16 cellular contexts compared by ENCODE assay signal in genomic region chr1:54571326-54571725, GRCh38. TPM values are rescaled to one million over a fixed set of nuclear protein-coding genes. Genes with fewer than 3 reads are reported as not detected.
DNase-seq lines count a peak whose midpoint lies in the region; ATAC-seq and TF ChIP-seq lines count a peak whose summit lies in the region.
"Had no signal": no experiment of that assay in that cellular context is flagged by ENCODE, and none has a peak within 500 bp of the region (broad histone marks: within the 10 kb centered on the region; RNA-seq: fewer than 3 reads in every experiment).

No MANE protein-coding gene starts in this region.

- DNase-seq in NCI-H1417 (lab: John Stamatoyannopoulos, UW) = peak in 2 of 3 experiments; percentile 11 to 43
- no peak for DNase-seq in NCI-H1417 treated with DMSO at 0.1 percent for 48 hours (lab: John Stamatoyannopoulos, UW)
- DNase-seq in NCI-H69 (lab: John Stamatoyannopoulos, UW) = peak; percentile 70
- DNase-seq in posterior vena cava (ENCODE audit: low spot score) = peak; percentile 18
- DNase-seq in CD14-positive monocyte (ENCODE audit: low spot score) = no peak
- no peak for DNase-seq in HCEC 1CT
- DNase-seq: 8988T; activated CD8-positive, alpha-beta T cell treated with anti-CD3 and anti-CD28 coated beads, Interleukin-2, amount 10 ng/mL, durations not matched to agents 7 days and 5 days; activated naive CD4-positive, alpha-beta T cell treated with anti-CD3 and anti-CD28 coated beads, Interleukin-2, amount 10 ng/mL, durations not matched to agents 7 days and 5 days; colonic mucosa; kidney glomerular epithelial cell; tibial artery had no signal

- intact Hi-C loops in posterior vena cava (cut with DNase I) = no loop called here
- intact Hi-C loops in CD14-positive monocyte (cut with micrococcal nuclease) = no loop called here

- H3K27me3 Mint-ChIP-seq in CD14-positive monocyte (ENCODE audit: low read depth in 3 of 3) = no peaks in the 10 kb centered on the region

- H3K27ac Mint-ChIP-seq in CD14-positive monocyte = peak overlapping the region in 2 of 7 donors; percentile 21 to 38
- H3K27ac Mint-ChIP-seq: activated naive CD4-positive, alpha-beta T cell treated with anti-CD3 and anti-CD28 coated beads, Interleukin-2, amount 10 ng/mL, durations not matched to agents 7 days and 5 days had no signal

- H3K4me1 Mint-ChIP-seq in CD14-positive monocyte = peaks cover 31% of the 10 kb centered on the region

- peak; percentile 89 for ATAC-seq in esophagus mucosa
- ATAC-seq in HG03175 (IDR thresholded peaks at IDR 0.05; ENCODE audit: unreplicated experiment) = no peak
- ATAC-seq: activated CD8-positive, alpha-beta T cell treated with anti-CD3 and anti-CD28 coated beads, Interleukin-2, amount 10 ng/mL, durations not matched to agents 7 days and 5 days had no signal

- H3K36me3 Mint-ChIP-seq in CD14-positive monocyte = peaks cover 0 to 2% of the 10 kb centered on the region in 2 donors
- H3K36me3 Mint-ChIP-seq: activated naive CD4-positive, alpha-beta T cell treated with anti-CD3 and anti-CD28 coated beads, Interleukin-2, amount 10 ng/mL, durations not matched to agents 7 days and 5 days had no signal

- H3K9me3 Mint-ChIP-seq in CD14-positive monocyte = no peaks in the 10 kb centered on the region
- H3K9me3 Mint-ChIP-seq: activated naive CD4-positive, alpha-beta T cell treated with anti-CD3 and anti-CD28 coated beads, Interleukin-2, amount 10 ng/mL, durations not matched to agents 7 days and 5 days; neural crest cell had no signal

- no peak overlapping the region for H3K4me3 Mint-ChIP-seq in CD14-positive monocyte
- H3K4me3 Mint-ChIP-seq: activated CD8-positive, alpha-beta T cell treated with anti-CD3 and anti-CD28 coated beads, Interleukin-2, amount 10 ng/mL, durations not matched to agents 7 days and 5 days; activated naive CD4-positive, alpha-beta T cell treated with anti-CD3 and anti-CD28 coated beads, Interleukin-2, amount 10 ng/mL, durations not matched to agents 7 days and 5 days; neural crest cell had no signal

- no peak for TF ChIP-seq CTCF in CD14-positive monocyte (IDR thresholded peaks at IDR 0.05)

RNA-seq across cellular contexts. Expression of gene ACOT11, which starts 23.3 kb away (rescaled TPM):
- total RNA-seq in esophagus mucosa (16.1 TPM), posterior vena cava (10 to 100 TPM in 1 of 2 donors, 1 to 10 TPM in 1; 6.5 to 10.3 TPM)
- under 1 TPM; 0.18 to 0.79 TPM for polyA plus RNA-seq in CD14-positive monocyte

RNA-seq across cellular contexts. Expression of gene FAM151A, which starts 52.0 kb away (rescaled TPM):
- total RNA-seq in esophagus mucosa = not detected
- total RNA-seq in posterior vena cava = not detected
- polyA plus RNA-seq in CD14-positive monocyte = not detected
- total RNA-seq: activated CD8-positive, alpha-beta T cell treated with anti-CD3 and anti-CD28 coated beads, Interleukin-2, amount 10 ng/mL, durations not matched to agents 7 days and 5 days; fibroblast of villous mesenchyme; neural crest cell had no signal

Comparison
In these comparisons a context has a peak if more than half of its experiments do, and no peak if none do; other contexts are left out.
1. DNase-seq: peak in NCI-H1417 (2 of 3), NCI-H69 (single experiment) and posterior vena cava (single experiment); none in NCI-H1417 treated with DMSO at 0.1 percent for 48 hours (single experiment), CD14-positive monocyte (single experiment) and HCEC 1CT (single experiment).